ENCODE assay signal across 15 cellular contexts in the genomic region with DNA sequence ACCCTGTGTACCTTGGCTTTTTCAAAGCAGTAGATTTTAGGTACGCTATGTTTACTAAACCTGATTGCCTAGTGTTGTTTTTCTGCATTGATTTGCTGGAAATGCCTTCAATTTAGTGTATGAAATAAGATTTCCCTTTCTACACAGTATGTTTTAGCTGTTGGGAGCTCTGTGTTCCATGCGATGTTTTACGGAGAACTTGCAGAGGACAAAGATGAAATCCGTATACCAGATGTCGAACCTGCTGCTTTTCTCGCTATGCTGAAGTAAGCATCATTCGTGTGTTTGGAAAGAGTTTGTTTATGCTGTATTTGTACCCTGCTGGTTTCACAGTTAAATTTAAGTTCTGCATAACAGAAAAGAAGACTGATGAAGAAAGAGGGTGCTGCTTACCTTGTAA. TPM values are rescaled to one million over a fixed set of nuclear protein-coding genes. Genes with fewer than 3 reads are reported as not detected.
DNase-seq lines count a peak whose midpoint lies in the region; FAIRE-seq and TF ChIP-seq lines count a peak whose summit lies in the region.
"Had no signal": no experiment of that assay in that cellular context is flagged by ENCODE, and none has a peak within 500 bp of the region (broad histone marks: within the 10 kb centered on the region; RNA-seq: fewer than 3 reads in every experiment).

No MANE protein-coding gene starts in this region.

- H3K27ac ChIP-seq in cingulate gyrus (ENCODE audit: low read depth, low read length): peak overlapping the region; percentile 78
- no peak overlapping the region for H3K27ac ChIP-seq in mucosa of rectum (ENCODE audit: low read depth in 2 of 2, low read length in 2 of 2)
- peak overlapping the region in 3 of 4 donors; percentile 45 to 64 (median 55) for H3K27ac ChIP-seq in transverse colon
- no peak overlapping the region for H3K27ac ChIP-seq in Peyer's patch
- H3K27ac ChIP-seq: VCaP had no signal

- no peak for TF ChIP-seq POLR2A in transverse colon (IDR thresholded peaks at IDR 0.05)
- no peak for TF ChIP-seq POLR2A in Peyer's patch (IDR thresholded peaks at IDR 0.05)

- FAIRE-seq in GM19239 (lab: Jason Lieb, UNC): no peak
- FAIRE-seq: K562 had no signal

- H3K9me3 ChIP-seq in mucosa of rectum (ENCODE audit: control insufficient read depth in 2 of 2, low read length in 2 of 2) (no peaks in the 10 kb centered on the region), transverse colon (no peaks in the 10 kb centered on the region), Peyer's patch (no peaks in the 10 kb centered on the region)

- WGBS in transverse colon (ENCODE audit: low coverage in 1 of 2), 2 donors: 72 to 82% methylated on average over 7 of the region's 7 CpGs

- in situ Hi-C loops in transverse colon (cut with MboI; ENCODE audit: low pct_ligation_motif_present in 1 of 4, low pct_unique_long_range_greater_than_20kb in 1 of 4, low sequenced_read_pairs in 3 of 4): no loop called here

- intact Hi-C loops in transverse colon (cut with DNase I; ENCODE audit: low total_unique reads): no loop called here

- peak overlapping the region; percentile 55 to 72 for H3K4me3 ChIP-seq in mucosa of rectum (ENCODE audit: low read length in 2 of 2)
- H3K4me3 ChIP-seq in transverse colon: peak overlapping the region in 2 of 4 donors; percentile 13 to 35
- peak overlapping the region in 1 of 4 donors; percentile 24 for H3K4me3 ChIP-seq in Peyer's patch
- H3K4me3 ChIP-seq: K562 had no signal

- H3K9ac ChIP-seq in mucosa of rectum (ENCODE audit: low read depth in 1 of 2, low read length in 2 of 2): no peak overlapping the region

- H3K4me1 ChIP-seq in mucosa of rectum (ENCODE audit: control insufficient read depth in 2 of 2, insufficient read depth in 2 of 2, low read length in 2 of 2) (peaks cover 8 to 13% of the 10 kb centered on the region in 2 donors), transverse colon (peaks cover 4 to 35% (median 10%) of the 10 kb centered on the region in 4 donors), Peyer's patch (peaks cover 0 to 10% (median 0%) of the 10 kb centered on the region in 4 donors)

- no peak for TF ChIP-seq EP300 in transverse colon (IDR thresholded peaks at IDR 0.05; ENCODE audit: low read depth)

- TF ChIP-seq CTCF in transverse colon (IDR thresholded peaks at IDR 0.05) (no peak), Peyer's patch (IDR thresholded peaks at IDR 0.05) (no peak)

- H3K27me3 ChIP-seq in mucosa of rectum (ENCODE audit: control insufficient read depth in 2 of 2, insufficient read depth in 2 of 2, low read length in 2 of 2): no peaks in the 10 kb centered on the region
- no peaks in the 10 kb centered on the region for H3K27me3 ChIP-seq in transverse colon
- H3K27me3 ChIP-seq in Peyer's patch: no peaks in the 10 kb centered on the region

- peaks cover 12 to 16% of the 10 kb centered on the region in 2 donors for H3K36me3 ChIP-seq in mucosa of rectum (ENCODE audit: control insufficient read depth in 2 of 2, insufficient read depth in 2 of 2, low read length in 2 of 2)
- H3K36me3 ChIP-seq in transverse colon: peaks cover 0 to 7% (median 0%) of the 10 kb centered on the region in 4 donors
- H3K36me3 ChIP-seq in Peyer's patch: peaks cover 0 to 13% (median 0%) of the 10 kb centered on the region in 3 donors

- DNase-seq in NCI-H2171 treated with DMSO at 0.1 percent for 48 hours (lab: John Stamatoyannopoulos, UW) (peak; percentile 64), NCI-H2171 (lab: John Stamatoyannopoulos, UW) (no peak), transverse colon (no peak), Peyer's patch (no peak), NOMO-1 (lab: John Stamatoyannopoulos, UW; ENCODE audit: unreplicated experiment in 2 of 2) (no peak), GM19239 (ENCODE audit: insufficient read length, low spot score) (no peak)
- DNase-seq: ACHN; activated T-cell treated with anti-CD3 and anti-CD28 coated beads for 4 hours; erythroblast; stimulated activated CD4-positive, alpha-beta T cell treated with anti-CD3 and anti-CD28 coated beads, Interleukin-4, amount 100 ng/mL, for 4 hours; stimulated activated naive CD8-positive, alpha-beta T cell treated with anti-CD3 and anti-CD28 coated beads, Interleukin-15, amount 100 ng/mL, for 72 hours had no signal

RNA-seq across cellular contexts. Expression of gene BTBD3, which starts 1.9 kb away (rescaled TPM):
- 10 to 100 TPM; 37.2 to 66.8 (median 60.6) TPM for total RNA-seq in transverse colon
- 10 to 100 TPM; 25.6 to 47.6 (median 43.8) TPM for total RNA-seq in Peyer's patch

Comparison
In these comparisons a context has a peak if more than half of its experiments do, and no peak if none do; other contexts are left out.
1. H3K27ac ChIP-seq: peak in cingulate gyrus (single experiment) and transverse colon (3 of 4); none in mucosa of rectum (0 of 2) and Peyer's patch (0 of 4).